In genomic region chr17:142876-143784, GRCh38 we compare ENCODE assay signal across 14 cellular contexts. TPM values are rescaled to one million over a fixed set of nuclear protein-coding genes. Genes with fewer than 3 reads are reported as not detected.
DNase-seq lines count a peak whose midpoint lies in the region; ATAC-seq and TF ChIP-seq lines count a peak whose summit lies in the region.
"Had no signal": no experiment of that assay in that cellular context is flagged by ENCODE, and none has a peak within 500 bp of the region (broad histone marks: within the 10 kb centered on the region; RNA-seq: fewer than 3 reads in every experiment).

No MANE protein-coding gene starts in this region.

- WGBS in GM23248 (ENCODE audit: low coverage in 1 of 2, low lambda C conversion rate in 2 of 2, missing lambda C conversion rate in 2 of 2), 2 experiments, result 63 to 67% methylated on average over 20 to 23 of the region's 23 CpGs

- no peaks in the 10 kb centered on the region for H3K79me2 ChIP-seq in GM23248 (ENCODE audit: insufficient read depth)

- H3K4me1 Mint-ChIP-seq in glutamatergic neuron (ENCODE audit: low read depth, unreplicated experiment) (no peaks in the 10 kb centered on the region), osteocyte (ENCODE audit: unreplicated experiment) (peaks cover 2% of the 10 kb centered on the region)

- no peaks in the 10 kb centered on the region for H3K27me3 ChIP-seq in GM23248 (replicated peaks; ENCODE audit: insufficient read depth)

- H3K4me3 ChIP-seq in GM23248 (no peak overlapping the region), SK-N-MC (peak overlapping the region; percentile 49)

- H3K27ac ChIP-seq in GM23248, result no peak overlapping the region
- H3K27ac ChIP-seq in SK-N-MC, result no peak overlapping the region
- H3K27ac ChIP-seq: C4-2B, epithelial cell of prostate had no signal

- H3K9ac ChIP-seq in GM23248 (no peak overlapping the region), SK-N-MC (ENCODE audit: insufficient read length) (no peak overlapping the region)

- no peaks in the 10 kb centered on the region for H3K4me1 ChIP-seq in GM23248 (ENCODE audit: insufficient read depth)

- H3K36me3 ChIP-seq in GM23248 (ENCODE audit: low read depth), result no peaks in the 10 kb centered on the region
- H3K36me3 ChIP-seq in SK-N-MC (ENCODE audit: insufficient read depth, low read length), result no peaks in the 10 kb centered on the region; the same call in 1 of the 2 replicates

- no peaks in the 10 kb centered on the region for H3K9me2 ChIP-seq in GM23248 (ENCODE audit: insufficient read depth)

- DNase-seq in GM23248, result no peak
- no peak for DNase-seq in SK-N-MC (ENCODE audit: low read depth, low spot score)
- peak; percentile 8 for DNase-seq in glutamatergic neuron
- DNase-seq in osteocyte (ENCODE audit: extremely low spot score, unreplicated experiment), result peak; percentile 40
- DNase-seq in NAMALWA (ENCODE audit: low spot score), result no peak
- DNase-seq: NCI-H187 treated with DMSO at 0.1 percent for 48 hours had no signal

- TF ChIP-seq CTCF in glutamatergic neuron (IDR thresholded peaks at IDR 0.05; ENCODE audit: partially characterized antibody, unreplicated experiment), result no peak
- TF ChIP-seq CTCF in osteocyte (IDR thresholded peaks at IDR 0.05), result no peak

- H3K4me2 ChIP-seq in GM23248 (ENCODE audit: unreplicated experiment), result peak overlapping the region; percentile 51

- H3K27me3 Mint-ChIP-seq in glutamatergic neuron (ENCODE audit: unreplicated experiment), result peaks cover 7% of the 10 kb centered on the region
- H3K27me3 Mint-ChIP-seq in osteocyte (ENCODE audit: unreplicated experiment), result no peaks in the 10 kb centered on the region

- H3F3A ChIP-seq in GM23248 (ENCODE audit: insufficient read depth), result 0 out of 2 replicates have a peak, but pooled peaks cover 9% of the 10 kb centered on the region

- no peaks in the 10 kb centered on the region for H3K36me3 Mint-ChIP-seq in glutamatergic neuron (ENCODE audit: unreplicated experiment)
- H3K36me3 Mint-ChIP-seq in osteocyte (ENCODE audit: unreplicated experiment), result no peaks in the 10 kb centered on the region
- H3K36me3 Mint-ChIP-seq: naive B cell had no signal

- H3K9me3 Mint-ChIP-seq in glutamatergic neuron (ENCODE audit: unreplicated experiment) (peaks cover 4% of the 10 kb centered on the region), osteocyte (ENCODE audit: unreplicated experiment) (no peaks in the 10 kb centered on the region)
- H3K9me3 Mint-ChIP-seq: naive B cell had no signal

- H3K9me3 ChIP-seq in GM23248 (ENCODE audit: low read depth) (no peaks in the 10 kb centered on the region), SK-N-MC (ENCODE audit: low read depth, low read length) (no peaks in the 10 kb centered on the region)

- no peak overlapping the region for H3K27ac Mint-ChIP-seq in glutamatergic neuron (ENCODE audit: unreplicated experiment)
- no peak overlapping the region for H3K27ac Mint-ChIP-seq in osteocyte (ENCODE audit: unreplicated experiment)
- H3K27ac Mint-ChIP-seq: naive B cell had no signal

- H2AFZ ChIP-seq in GM23248, result 0 out of 2 replicates have a peak overlapping the region, but pooled peaks have one; percentile 59

- H4K20me1 ChIP-seq in GM23248 (ENCODE audit: insufficient read depth), result no peaks in the 10 kb centered on the region

- in situ Hi-C loops in GM23248 (cut with MboI), result no loop called here

- ATAC-seq in GM21367 (IDR thresholded peaks at IDR 0.05; ENCODE audit: unreplicated experiment), result no peak
- ATAC-seq in HG02981 (IDR thresholded peaks at IDR 0.05; ENCODE audit: unreplicated experiment), result no peak
- ATAC-seq in GM19351 (IDR thresholded peaks at IDR 0.05; ENCODE audit: unreplicated experiment), result no peak

- H3K4me3 Mint-ChIP-seq in glutamatergic neuron (ENCODE audit: unreplicated experiment) (no peak overlapping the region), osteocyte (ENCODE audit: unreplicated experiment) (no peak overlapping the region)

RNA-seq across cellular contexts. Expression of gene SCGB1C2, which starts 5.8 kb away (rescaled TPM):
- not detected in 2 replicates for total RNA-seq in GM23248 (2014; rRNA removed; shearing (Covaris generic))
- not detected in 2 replicates for polyA plus RNA-seq in GM23248 (2016; fragmentation: Nextera tagmentation; extraction: Ambion mirVana)
- total RNA-seq in glutamatergic neuron (ENCODE audit: unreplicated experiment) (not detected), osteocyte (not detected in 2 replicates)
- total RNA-seq: activated CD8-positive, alpha-beta memory T cell treated with anti-CD3 and anti-CD28 coated beads for 36 hours; H1 had no signal
- polyA plus RNA-seq: H1 had no signal

RNA-seq across cellular contexts. Expression of gene DOC2B, which starts 38.3 kb away (rescaled TPM):
- total RNA-seq in GM23248 (2014; rRNA removed; shearing (Covaris generic)), result not detected in 2 replicates
- polyA plus RNA-seq in GM23248 (2016; fragmentation: Nextera tagmentation; extraction: Ambion mirVana), result 0.03 TPM in 1 of 2 replicates, not detected in the other
- total RNA-seq in glutamatergic neuron (ENCODE audit: unreplicated experiment) (109 TPM), osteocyte (0.10 TPM in 1 of 2 replicates, not detected in the other)

Comparison
In these comparisons a context has a peak if more than half of its experiments do, and no peak if none do; other contexts are left out.
1. DNase-seq: peak in glutamatergic neuron (single experiment) and osteocyte (single experiment); none in GM23248 (single experiment), SK-N-MC (single experiment) and NAMALWA (single experiment).
2. RNA of gene DOC2B, which starts 38.3 kb away (total RNA-seq): 109 TPM in glutamatergic neuron (single experiment); 0.10 TPM in osteocyte and not detected in GM23248; every median in the first group is over 10 times any median in the second.